Comparison of ENCODE assay signal across 19 cellular contexts in genomic region chr9:130495067-130495466, GRCh38. TPM values are rescaled to one million over a fixed set of nuclear protein-coding genes. Genes with fewer than 3 reads are reported as not detected.
A peak's percentile ranks its signal among the peaks of the same experiment; 100 is the strongest.
DNase-seq lines count a peak whose midpoint lies in the region; ATAC-seq, FAIRE-seq and TF ChIP-seq lines count a peak whose summit lies in the region.
"Had no signal": no experiment of that assay in that cellular context is flagged by ENCODE, and none has a peak within 500 bp of the region (broad histone marks: within the 10 kb centered on the region; RNA-seq: fewer than 3 reads in every experiment).

No MANE protein-coding gene starts in this region.

- peaks cover 10% of the 10 kb centered on the region for H3K36me3 Mint-ChIP-seq in neural crest cell (ENCODE audit: low read depth)
- H3K36me3 Mint-ChIP-seq: CD4-positive, alpha-beta memory T cell had no signal

- H3K4me1 Mint-ChIP-seq in neural crest cell = peaks cover 14% of the 10 kb centered on the region
- H3K4me1 Mint-ChIP-seq: CD4-positive, alpha-beta memory T cell; GM23338 had no signal

- no peak overlapping the region for H3K9ac ChIP-seq in HepG2 (ENCODE audit: insufficient read depth, low read depth, low read length)

- H4K20me1 ChIP-seq in HepG2 (ENCODE audit: insufficient read depth, low read length) (no peaks in the 10 kb centered on the region), osteoblast (ENCODE audit: insufficient read depth, low read length) (no peaks in the 10 kb centered on the region)

- H3K4me3 ChIP-seq in HepG2 (replicated peaks in 1 of 3; ENCODE audit: insufficient read depth in 1 of 3, low read depth in 2 of 3, low read length in 3 of 3) = no peak overlapping the region
- H3K4me3 ChIP-seq in right lobe of liver = no peak overlapping the region
- H3K4me3 ChIP-seq in osteoblast (ENCODE audit: insufficient read depth, low read length) = no peak overlapping the region
- H3K4me3 ChIP-seq: GM12878, GM23338 had no signal

- peaks cover 6% of the 10 kb centered on the region for H3K27me3 Mint-ChIP-seq in neural crest cell (ENCODE audit: low read depth)

- POLR2A ChIA-PET in HepG2 (lab: Yijun Ruan, JAX) = no interaction called here

- CTCF ChIA-PET in HepG2 (lab: Yijun Ruan, JAX; ENCODE audit: low intra/inter-chr PET ratio, low total read pairs) = no interaction called here

- TF ChIP-seq CTCF in HepG2 (CRISPR knock-in tag; IDR thresholded peaks at IDR 0.05) = no peak
- no peak for TF ChIP-seq CTCF in right lobe of liver (IDR thresholded peaks at IDR 0.05)
- TF ChIP-seq CTCF in neural crest cell (conservative IDR thresholded peaks at IDR 0.05) = no peak
- no peak for TF ChIP-seq CTCF in osteoblast (IDR thresholded peaks at IDR 0.05; ENCODE audit: extremely low read depth, low read depth, low read length)

- no peak for TF ChIP-seq RAD21 in HepG2 (CRISPR knock-in tag; IDR thresholded peaks at IDR 0.05)

- no peak overlapping the region for H3K4me3 Mint-ChIP-seq in neural crest cell
- H3K4me3 Mint-ChIP-seq: CD4-positive, alpha-beta memory T cell; GM23338; H9 had no signal

- intact Hi-C loops in HepG2 (cut with micrococcal nuclease; ENCODE audit: unreplicated experiment) = no loop called here
- intact Hi-C loops in right lobe of liver (cut with DNase I) = no loop called here
- intact Hi-C loops in head of caudate nucleus (cut with DNase I) = no loop called here

- no peak for FAIRE-seq in HepG2 (lab: Jason Lieb, UNC)
- FAIRE-seq: GM12878, GM19239 had no signal

- H3K27ac ChIP-seq in HepG2 (ENCODE audit: extremely low read length, insufficient read depth, low read length) (no peak overlapping the region), right lobe of liver (no peak overlapping the region), osteoblast (ENCODE audit: low read depth, low read length) (no peak overlapping the region)

- DNase-seq in HepG2 (ENCODE audit: low spot score) (no peak), right lobe of liver (no peak), neural crest cell (ENCODE audit: low read depth, low spot score) (no peak), osteoblast (ENCODE audit: insufficient read length, low spot score, missing footprints) (peak; percentile 27), head of caudate nucleus (no peak)
- DNase-seq: C1 segment of cervical spinal cord; Calu3; CD4-positive, alpha-beta memory T cell; COR-L47; DMS53; EL; GDM1; H9 had no signal

- H3K4me2 ChIP-seq in HepG2 (ENCODE audit: low read depth, low read length) (no peak overlapping the region), osteoblast (ENCODE audit: insufficient read depth, low read length) (no peak overlapping the region)
- H3K4me2 ChIP-seq: GM23338 had no signal

- BruUV-seq in HepG2 (replicated peaks; lab: Mats Ljungman, UMichigan) = no TSS peak

- H3K27ac Mint-ChIP-seq in neural crest cell (ENCODE audit: unreplicated experiment) = peak overlapping the region; percentile 58
- H3K27ac Mint-ChIP-seq: GM23338 had no signal

- WGBS in HepG2 (ENCODE audit: low lambda C conversion rate) = 96% methylated on average over 3 of the region's 3 CpGs
- WGBS in right lobe of liver (ENCODE audit: insufficient coverage, low coverage, low lambda C conversion rate, missing lambda C conversion rate) = 92% methylated on average over 3 of the region's 3 CpGs

- H3K27me3 ChIP-seq in HepG2 (ENCODE audit: control insufficient read depth in 1 of 2, insufficient read depth in 2 of 2, low read length in 2 of 2) (no peaks in the 10 kb centered on the region), right lobe of liver (no peaks in the 10 kb centered on the region), osteoblast (ENCODE audit: insufficient read depth, low read length) (no peaks in the 10 kb centered on the region)

- H3K4me1 ChIP-seq in HepG2 (ENCODE audit: insufficient read depth, low read length) (peaks cover 28% of the 10 kb centered on the region), right lobe of liver (peaks cover 0 to 44% (median 14%) of the 10 kb centered on the region in 4 donors), osteoblast (ENCODE audit: insufficient read depth, low read length) (no peaks in the 10 kb centered on the region)

- TF ChIP-seq POLR2A in HepG2 (IDR thresholded peaks at IDR 0.05; ENCODE audit: insufficient read depth in 1 of 2, low read depth in 2 of 2, low read length in 2 of 2) (no peak), right lobe of liver (IDR thresholded peaks at IDR 0.05) (no peak)

- in situ Hi-C loops in HepG2 (cut with HindIII; ENCODE audit: extremely low pct_ligation_motif_present, low pct_unique_long_range_greater_than_20kb) = no loop called here

- ATAC-seq in HepG2 (no peak), right lobe of liver (no peak), HG02840 (IDR thresholded peaks at IDR 0.05; ENCODE audit: low FRiP score, unreplicated experiment) (no peak)
- ATAC-seq: GM12878, GM23338, HCT116 had no signal

- H2AFZ ChIP-seq in HepG2 (ENCODE audit: low read length) = no peak overlapping the region
- no peak overlapping the region for H2AFZ ChIP-seq in osteoblast (ENCODE audit: low read length)
- H2AFZ ChIP-seq: GM23338 had no signal

- H3K79me2 ChIP-seq in HepG2 (ENCODE audit: insufficient read depth, low read length) (no peaks in the 10 kb centered on the region), osteoblast (ENCODE audit: insufficient read depth, low read length) (no peaks in the 10 kb centered on the region)

- H3K36me3 ChIP-seq in HepG2 (replicated peaks in 1 of 2; ENCODE audit: control insufficient read depth in 1 of 2, insufficient read depth in 2 of 2, low read length in 2 of 2) (peaks cover 4 to 19% of the 10 kb centered on the region in 2 experiments; a peak in 4 of 5 replicates), right lobe of liver (peaks cover 0 to 70% (median 19%) of the 10 kb centered on the region in 4 donors), osteoblast (ENCODE audit: insufficient read depth, low read length) (peaks cover 30% of the 10 kb centered on the region)

- TF ChIP-seq EP300 in HepG2 (IDR thresholded peaks at IDR 0.05; ENCODE audit: low read depth in 2 of 2, low read length in 2 of 2) (no peak), HepG2 (CRISPR knock-in tag; IDR thresholded peaks at IDR 0.05; ENCODE audit: borderline replicate concordance) (no peak)

- H3K9me3 Mint-ChIP-seq in neural crest cell = peaks cover 9% of the 10 kb centered on the region

- peaks cover 10% of the 10 kb centered on the region for H3K9me3 ChIP-seq in HepG2 (ENCODE audit: low read length)
- no peaks in the 10 kb centered on the region for H3K9me3 ChIP-seq in right lobe of liver
- peaks cover 3% of the 10 kb centered on the region for H3K9me3 ChIP-seq in osteoblast (ENCODE audit: low read depth, low read length)

TF ChIP-seq in HepG2, 621 proteins besides CTCF, POLR2A, EP300 and RAD21:
- TF ChIP-seq MTA1 (CRISPR knock-in tag; IDR thresholded peaks at IDR 0.05; ENCODE audit: borderline replicate concordance) (no peak), ZFP1 (CRISPR knock-in tag; IDR thresholded peaks at IDR 0.05) (peak; percentile 99)

RNA-seq across cellular contexts. Expression of gene ASS1, which starts 50.3 kb away (rescaled TPM):
- 77.6 and 89.0 TPM in 2 replicates for total RNA-seq in HepG2 (2016; rRNA removed; fragmentation: Illumina TruSeq; extraction: Trizol)
- total RNA-seq in HepG2 (2016; cell fraction: cytosol; rRNA removed; fragmentation: Illumina TruSeq; extraction: Trizol; ENCODE audit: low read depth) = 56.7 and 64.0 TPM in 2 replicates
- total RNA-seq in HepG2 (2016; cell fraction: insoluble cytoplasmic fraction; rRNA removed; fragmentation: Illumina TruSeq; extraction: Trizol) = 77.7 and 96.7 TPM in 2 replicates
- 80.8 and 82.9 TPM in 2 replicates for total RNA-seq in HepG2 (2016; cell fraction: membrane; rRNA removed; fragmentation: Illumina TruSeq; extraction: Trizol)
- total RNA-seq in HepG2 (2016; cell fraction: nucleus; rRNA removed; fragmentation: Illumina TruSeq; extraction: Trizol) = 36.6 and 39.7 TPM in 2 replicates
- 108 and 122 TPM in 2 replicates for polyA plus RNA-seq in HepG2 (2011; rRNA removed)
- polyA plus RNA-seq in HepG2 (2011; cell fraction: cytosol; rRNA removed) = 120 and 164 TPM in 2 replicates
- polyA plus RNA-seq in HepG2 (2011; cell fraction: nucleus; rRNA removed) = 48.7 and 65.0 TPM in 2 replicates
- polyA plus RNA-seq in HepG2 (2012) = 38.4 and 74.9 TPM in 2 replicates
- polyA plus RNA-seq in HepG2 (2016; cell fraction: cytosol; fragmentation: Illumina TruSeq; extraction: Trizol; ENCODE audit: low read depth) = 90.2 and 91.5 TPM in 2 replicates
- polyA plus RNA-seq in HepG2 (2016; cell fraction: insoluble cytoplasmic fraction; fragmentation: Illumina TruSeq; extraction: Trizol; ENCODE audit: low read depth) = 134 and 144 TPM in 2 replicates
- polyA plus RNA-seq in HepG2 (2016; cell fraction: membrane; fragmentation: Illumina TruSeq; extraction: Trizol; ENCODE audit: low read depth) = 100 and 111 TPM in 2 replicates
- polyA plus RNA-seq in HepG2 (2016; cell fraction: nucleus; fragmentation: Illumina TruSeq; extraction: Trizol; ENCODE audit: insufficient read depth, low read depth) = 76.1 and 84.6 TPM in 2 replicates
- polyA minus RNA-seq in HepG2 (2011; rRNA and poly(A)+ RNA removed; ENCODE audit: low replicate concordance) = 90.2 and 1,449 TPM in 2 replicates
- polyA minus RNA-seq in HepG2 (2011; cell fraction: cytosol; rRNA and poly(A)+ RNA removed) = 49.5 and 53.8 TPM in 2 replicates
- 17.1 and 17.7 TPM in 2 replicates for polyA minus RNA-seq in HepG2 (2011; cell fraction: nucleus; rRNA and poly(A)+ RNA removed)
- 1,000 to 10,000 TPM in 3 of 6 experiments, 100 to 1,000 TPM in 3; 437 to 1,278 (median 1,014) TPM for total RNA-seq in right lobe of liver
- total RNA-seq in neural crest cell = 4.0 and 4.5 TPM in 2 replicates
- total RNA-seq in osteoblast = 134 and 195 TPM in 2 replicates
- total RNA-seq: A172; CD4-positive, alpha-beta memory T cell had no signal
- polyA plus RNA-seq: CD4-positive, alpha-beta memory T cell had no signal
